1 cellular context compared by ENCODE assay signal in the genomic region with DNA sequence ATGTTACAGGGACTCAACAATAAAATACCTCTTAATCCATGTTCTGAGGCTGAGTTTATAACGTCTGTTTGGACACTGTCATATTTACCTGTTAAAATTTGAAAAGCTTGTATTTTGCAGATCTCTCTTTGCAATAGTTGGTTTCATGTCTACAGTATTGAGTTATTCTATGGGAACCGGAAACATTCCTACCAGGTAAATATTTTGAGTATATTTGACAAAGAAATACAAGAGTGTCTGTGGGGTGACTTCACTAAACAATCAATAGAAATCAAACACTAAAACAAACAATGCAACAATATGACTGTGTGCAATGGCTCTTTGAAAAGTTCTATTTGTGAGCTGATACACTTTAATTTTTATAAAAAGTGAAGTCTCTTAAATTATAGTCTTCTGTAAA.
TF ChIP-seq lines count a peak whose summit lies in the region.

No MANE protein-coding gene starts in this region.

TF ChIP-seq in A549, 52 proteins besides CTCF, POLR2A, EP300 and RAD21 (continued from another document):
- TF ChIP-seq REST (IDR thresholded peaks at IDR 0.05) (no peak), CBX2 (IDR thresholded peaks at IDR 0.05; ENCODE audit: borderline replicate concordance, low read depth) (no peak), RFX5 (IDR thresholded peaks at IDR 0.05) (no peak), JUNB (IDR thresholded peaks at IDR 0.05) (no peak), HOXB5 (CRISPR knock-in tag; IDR thresholded peaks at IDR 0.05) (no peak), MAFK (IDR thresholded peaks at IDR 0.05; ENCODE audit: partially characterized antibody) (no peak)
- TF ChIP-seq, protein P1, sequence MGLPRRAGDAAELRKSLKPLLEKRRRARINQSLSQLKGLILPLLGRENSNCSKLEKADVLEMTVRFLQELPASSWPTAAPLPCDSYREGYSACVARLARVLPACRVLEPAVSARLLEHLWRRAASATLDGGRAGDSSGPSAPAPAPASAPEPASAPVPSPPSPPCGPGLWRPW (IDR thresholded peaks at IDR 0.05), result no peak
